In the genomic region with DNA sequence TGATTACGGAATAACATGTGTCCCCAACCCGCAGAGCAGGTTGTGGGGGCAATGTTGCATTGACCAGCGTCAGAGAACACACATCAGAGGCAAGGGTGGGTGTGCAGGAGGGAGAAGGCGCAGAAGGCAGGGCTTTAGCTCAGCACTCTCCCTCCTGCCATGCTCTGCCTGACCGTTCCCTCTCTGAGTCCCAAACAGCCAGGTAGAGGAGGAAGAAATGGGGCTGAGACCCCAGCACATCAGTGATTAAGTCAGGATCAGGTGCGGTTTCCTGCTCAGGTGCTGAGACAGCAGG, we compare ENCODE assay signal across 10 cellular contexts. TPM values are rescaled to one million over a fixed set of nuclear protein-coding genes. Genes with fewer than 3 reads are reported as not detected.
DNase-seq lines count a peak whose midpoint lies in the region; ATAC-seq and TF ChIP-seq lines count a peak whose summit lies in the region.
"Had no signal": no experiment of that assay in that cellular context is flagged by ENCODE, and none has a peak within 500 bp of the region (broad histone marks: within the 10 kb centered on the region; RNA-seq: fewer than 3 reads in every experiment).

No MANE protein-coding gene starts in this region.

- ATAC-seq in CD4-positive, CD25-positive, alpha-beta regulatory T cell (ENCODE audit: low read depth in 2 of 2): no peak
- no peak for ATAC-seq in GM18505 (IDR thresholded peaks at IDR 0.05; ENCODE audit: unreplicated experiment)

- H2BK5ac ChIP-seq in neuronal stem cell (ENCODE audit: low read length): no peak overlapping the region

- no peaks in the 10 kb centered on the region for H3K27me3 ChIP-seq in CD4-positive, CD25-positive, alpha-beta regulatory T cell (ENCODE audit: control insufficient read depth, insufficient read depth, low read length)
- no peaks in the 10 kb centered on the region for H3K27me3 ChIP-seq in neuronal stem cell (ENCODE audit: control insufficient read depth in 3 of 3, insufficient read depth in 3 of 3, low read depth in 1 of 3, low read length in 3 of 3)

- no peak for TF ChIP-seq POLR2A in GM18505 (IDR thresholded peaks at IDR 0.05; ENCODE audit: borderline replicate concordance, extremely low read depth, insufficient read depth, insufficient read length)

- peaks cover 13% of the 10 kb centered on the region for H3K27me3 Mint-ChIP-seq in CD4-positive, CD25-positive, alpha-beta regulatory T cell

- peak overlapping the region in 3 of 4 donors; percentile 63 to 73 (median 69) for H3K4me3 Mint-ChIP-seq in CD4-positive, CD25-positive, alpha-beta regulatory T cell

- no peaks in the 10 kb centered on the region for H3K9me3 Mint-ChIP-seq in CD4-positive, CD25-positive, alpha-beta regulatory T cell

- no peak overlapping the region for H3K14ac ChIP-seq in neuronal stem cell (ENCODE audit: low read length)

- H3K23ac ChIP-seq in neuronal stem cell (ENCODE audit: low read depth, low read length, poor library complexity): peak overlapping the region; percentile 44

- H3K36me3 ChIP-seq in CD4-positive, CD25-positive, alpha-beta regulatory T cell (ENCODE audit: control insufficient read depth, insufficient read depth, low read length): no peaks in the 10 kb centered on the region
- H3K36me3 ChIP-seq in neuronal stem cell (replicated peaks in 1 of 2; ENCODE audit: control insufficient read depth in 2 of 2, insufficient read depth in 2 of 2, low read length in 2 of 2): peaks cover 0 to 30% of the 10 kb centered on the region in 2 donors

- H3K9ac ChIP-seq in neuronal stem cell (ENCODE audit: low read depth, low read length, poor library complexity): peak overlapping the region; percentile 10

- H3K4me3 ChIP-seq in CD4-positive, CD25-positive, alpha-beta regulatory T cell (ENCODE audit: low read depth, low read length): peak overlapping the region; percentile 47
- H3K4me3 ChIP-seq in epithelial cell of proximal tubule (ENCODE audit: low read depth, low read length) (peak overlapping the region; percentile 53), neuronal stem cell (ENCODE audit: low read length in 2 of 2) (peak overlapping the region; percentile 18 to 33)

- no peaks in the 10 kb centered on the region for H3K9me3 ChIP-seq in CD4-positive, CD25-positive, alpha-beta regulatory T cell (ENCODE audit: control insufficient read depth in 2 of 2, low read length in 2 of 2)
- H3K9me3 ChIP-seq in neuronal stem cell (replicated peaks in 1 of 2; ENCODE audit: control insufficient read depth in 2 of 2, insufficient read depth in 1 of 2, low read depth in 1 of 2, low read length in 2 of 2): no peaks in the 10 kb centered on the region

- peak overlapping the region; percentile 80 for H2BK12ac ChIP-seq in neuronal stem cell (ENCODE audit: low read length)

- H4K8ac ChIP-seq in neuronal stem cell (ENCODE audit: low read depth, low read length): no peak overlapping the region

- peak overlapping the region; percentile 90 for H2BK15ac ChIP-seq in neuronal stem cell (ENCODE audit: low read length)

- H2BK120ac ChIP-seq in neuronal stem cell (ENCODE audit: low read depth, low read length): no peak overlapping the region

- no peak overlapping the region for H4K91ac ChIP-seq in neuronal stem cell (ENCODE audit: low read depth, low read length, poor library complexity)

- no CpG with 5 or more reads among the region's 6 CpGs for WGBS in neuronal stem cell (ENCODE audit: extremely low coverage in 2 of 2, insufficient read length in 2 of 2, insufficient replicate concordance in 1 of 2), 2 donors

- H3K27ac ChIP-seq in CD4-positive, CD25-positive, alpha-beta regulatory T cell (ENCODE audit: insufficient read depth, low read length, poor library complexity, severe bottlenecking): no peak overlapping the region
- H3K27ac ChIP-seq in neuronal stem cell (replicated peaks; ENCODE audit: low read length): no peak overlapping the region

- H3K4me2 ChIP-seq in neuronal stem cell (ENCODE audit: insufficient read depth, low read length, poor library complexity, severe bottlenecking): peak overlapping the region; percentile 71

- peak overlapping the region in 1 of 3 donors; percentile 69 for H3K27ac Mint-ChIP-seq in CD4-positive, CD25-positive, alpha-beta regulatory T cell

- H2AFZ ChIP-seq in neuronal stem cell (ENCODE audit: low read length): peak overlapping the region; percentile 88

- no peak for TF ChIP-seq CTCF in epithelial cell of proximal tubule (conservative IDR thresholded peaks at IDR 0.05; ENCODE audit: low read depth, low read length)

- H3K4me1 Mint-ChIP-seq in CD4-positive, CD25-positive, alpha-beta regulatory T cell: peaks cover 0 to 12% (median 0%) of the 10 kb centered on the region in 4 donors

- no peaks in the 10 kb centered on the region for H3K79me1 ChIP-seq in neuronal stem cell (ENCODE audit: low read depth, low read length)

- peak overlapping the region; percentile 40 for H2AK5ac ChIP-seq in neuronal stem cell (ENCODE audit: low read depth, low read length)

- DNase-seq in CD4-positive, CD25-positive, alpha-beta regulatory T cell: no peak
- DNase-seq in NCI-H748 (lab: John Stamatoyannopoulos, UW; ENCODE audit: unreplicated experiment) (peak; percentile 61), epithelial cell of proximal tubule (ENCODE audit: low read depth) (no peak), neuronal stem cell (ENCODE audit: low spot score) (no peak), cerebellum (ENCODE audit: low spot score) (no peak)
- DNase-seq in stimulated activated CD4-positive, alpha-beta T cell treated with anti-CD3 and anti-CD28 coated beads, Interleukin-2, amount 100 ng/mL, for 48 hours: no peak
- no peak for DNase-seq in stimulated activated CD4-positive, alpha-beta T cell treated with anti-CD3 and anti-CD28 coated beads, Interleukin-4, amount 100 ng/mL, for 24 hours

- H3K4me1 ChIP-seq in CD4-positive, CD25-positive, alpha-beta regulatory T cell (ENCODE audit: control insufficient read depth, insufficient read depth, low read length, poor library complexity, severe bottlenecking): peaks cover 11% of the 10 kb centered on the region
- H3K4me1 ChIP-seq in neuronal stem cell (ENCODE audit: control insufficient read depth in 2 of 2, insufficient read depth in 1 of 2, low read depth in 1 of 2, low read length in 2 of 2): peaks cover 11 to 12% of the 10 kb centered on the region in 2 donors

- H3K4ac ChIP-seq in neuronal stem cell (ENCODE audit: low read length): no peak overlapping the region

- peaks cover 5% of the 10 kb centered on the region for H3K36me3 Mint-ChIP-seq in CD4-positive, CD25-positive, alpha-beta regulatory T cell

- peak overlapping the region; percentile 95 for H3K18ac ChIP-seq in neuronal stem cell (ENCODE audit: low read length)

RNA-seq across cellular contexts. Expression of gene MYO7A, which starts 0.4 kb away (rescaled TPM):
- 0.84 TPM for total RNA-seq in CD4-positive, CD25-positive, alpha-beta regulatory T cell
- under 1 TPM in 3 of 4 donors, not detected in 1; 0.12 to 0.22 (median 0.14) TPM for polyA plus RNA-seq in CD4-positive, CD25-positive, alpha-beta regulatory T cell
- 0.23 and 0.29 TPM in 2 replicates for total RNA-seq in epithelial cell of proximal tubule
- 0.71 TPM for polyA plus RNA-seq in neuronal stem cell (2013, experiment 1 of 2)
- polyA plus RNA-seq in neuronal stem cell (2013, experiment 2 of 2): 0.60 TPM
- total RNA-seq in cerebellum: 3.9 TPM
- total RNA-seq: M059J had no signal

RNA-seq across cellular contexts. Expression of gene OMP, which starts 25.0 kb away (rescaled TPM):
- not detected for total RNA-seq in CD4-positive, CD25-positive, alpha-beta regulatory T cell
- not detected for polyA plus RNA-seq in CD4-positive, CD25-positive, alpha-beta regulatory T cell
- total RNA-seq in epithelial cell of proximal tubule (not detected in 2 replicates), cerebellum (1.1 TPM)
- not detected for polyA plus RNA-seq in neuronal stem cell (2013, experiment 1 of 2)
- not detected for polyA plus RNA-seq in neuronal stem cell (2013, experiment 2 of 2)
- total RNA-seq: M059J, occipital lobe had no signal
